8 cellular contexts compared by ENCODE assay signal in genomic region chr14:80959448-80960006, GRCh38. TPM values are rescaled to one million over a fixed set of nuclear protein-coding genes. Genes with fewer than 3 reads are reported as not detected.
DNase-seq lines count a peak whose midpoint lies in the region; ATAC-seq and TF ChIP-seq lines count a peak whose summit lies in the region.

No MANE protein-coding gene starts in this region.

- DNase-seq in G401 (ENCODE audit: low spot score) (peak; percentile 8), GM20000 (ENCODE audit: low spot score) (peak; percentile 69), hepatic stellate cell (ENCODE audit: low spot score) (peak; percentile 8), tibial nerve (ENCODE audit: low spot score in 2 of 2) (no peak), caudate nucleus (lab: John Stamatoyannopoulos, UW) (no peak), Kasumi-1 (lab: John Stamatoyannopoulos, UW) (no peak)
- DNase-seq in activated CD4-positive, CD25-positive, alpha-beta regulatory T cell (lab: John Stamatoyannopoulos, UW), result peak in 3 of 4 experiments; percentile 21 to 31 (median 29)

- 59 to 60% methylated on average over 5 of the region's 5 CpGs for WGBS in tibial nerve, 2 donors

- no peak overlapping the region for H3K4me3 ChIP-seq in tibial nerve

- in situ Hi-C loops in G401 (cut with HindIII; ENCODE audit: low sequenced_read_pairs), result no loop called here

- H3K4me1 ChIP-seq in tibial nerve, result peaks cover 0 to 9% (median 7%) of the 10 kb centered on the region in 4 donors

- no peak for TF ChIP-seq POLR2A in tibial nerve (IDR thresholded peaks at IDR 0.05)

- no peak overlapping the region for H3K27ac ChIP-seq in tibial nerve
- no peak overlapping the region for H3K27ac ChIP-seq in caudate nucleus (ENCODE audit: low read depth, low read length)

- no peaks in the 10 kb centered on the region for H3K9me3 ChIP-seq in tibial nerve

- TF ChIP-seq CTCF in GM20000 (IDR thresholded peaks at IDR 0.05; ENCODE audit: extremely low read depth, missing control alignments) (no peak), tibial nerve (IDR thresholded peaks at IDR 0.05) (no peak)

- H3K36me3 ChIP-seq in tibial nerve, result no peaks in the 10 kb centered on the region

- TF ChIP-seq EP300 in tibial nerve (IDR thresholded peaks at IDR 0.05), result no peak

- H3K27me3 ChIP-seq in tibial nerve, result peaks cover 0 to 11% of the 10 kb centered on the region in 2 donors

- peak; percentile 99 for ATAC-seq in HG03558 (IDR thresholded peaks at IDR 0.05; ENCODE audit: extremely low read depth, unreplicated experiment)

RNA-seq across cellular contexts. Expression of gene TSHR, which starts 4.1 kb away (rescaled TPM):
- total RNA-seq in G401 (2014; rRNA removed; shearing (Covaris generic)), result not detected in 2 replicates
- total RNA-seq in tibial nerve, result under 1 TPM in 1 of 4 donors, not detected in 3; 0.84 TPM

RNA-seq across cellular contexts. Expression of gene CEP128, which starts 18.0 kb away (rescaled TPM):
- 3.3 and 10.2 TPM in 2 replicates for total RNA-seq in G401 (2014; rRNA removed; shearing (Covaris generic))
- total RNA-seq in tibial nerve, result 10 to 100 TPM in 3 of 4 donors, 1 to 10 TPM in 1; 7.3 to 13.9 (median 12.5) TPM

Comparison
In these comparisons a context has a peak if more than half of its experiments do, and no peak if none do; other contexts are left out.
1. DNase-seq: peak in G401 (single experiment), GM20000 (single experiment), activated CD4-positive, CD25-positive, alpha-beta regulatory T cell (3 of 4) and hepatic stellate cell (single experiment); none in tibial nerve (0 of 2), caudate nucleus (0 of 61) and Kasumi-1 (0 of 2).